Comparison of ENCODE assay signal across 8 cellular contexts in the genomic region with DNA sequence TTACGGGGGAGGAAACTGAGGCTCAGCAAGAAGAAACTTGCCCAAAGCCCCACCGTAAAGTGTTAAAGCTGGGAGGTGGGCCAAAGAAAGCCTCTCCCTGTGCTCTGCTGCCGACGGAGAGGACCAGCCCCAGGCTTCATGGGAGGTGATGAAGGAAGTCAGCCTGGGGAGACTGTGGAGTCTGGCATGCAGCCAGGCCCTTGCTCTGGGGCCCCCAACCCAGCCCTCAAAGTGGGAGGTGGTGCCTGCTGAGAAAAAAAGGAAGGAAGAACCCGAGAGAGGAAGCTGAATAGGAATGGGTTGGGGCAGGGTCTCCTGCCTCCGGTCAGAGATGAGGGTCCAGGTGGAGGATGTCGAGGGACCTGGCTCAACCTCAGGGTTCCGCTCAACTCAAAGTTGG. TPM values are rescaled to one million over a fixed set of nuclear protein-coding genes. Genes with fewer than 3 reads are reported as not detected.
A peak's percentile ranks its signal among the peaks of the same experiment; 100 is the strongest.
DNase-seq lines count a peak whose midpoint lies in the region; ATAC-seq and TF ChIP-seq lines count a peak whose summit lies in the region.

No MANE protein-coding gene starts in this region.

- WGBS in heart left ventricle, 4 donors: 22 to 38% (median 32%) methylated on average over 8 of the region's 8 CpGs

- H3K4me2 ChIP-seq in GM23338: peak overlapping the region; percentile 98; the same call in 1 of the 2 replicates
- peak overlapping the region; percentile 82 for H3K4me2 ChIP-seq in SU-DHL-6 (ENCODE audit: low read depth, low read length, poor library complexity, severe bottlenecking)

- H3K9me3 ChIP-seq in SU-DHL-6 (ENCODE audit: insufficient read depth, low read length) (no peaks in the 10 kb centered on the region), heart left ventricle (no peaks in the 10 kb centered on the region), skeletal muscle tissue (ENCODE audit: control insufficient read depth in 3 of 3, low read length in 3 of 3) (no peaks in the 10 kb centered on the region)

- H3K4me3 Mint-ChIP-seq in GM23338: peak overlapping the region; percentile 30; the same call in 2 of the 3 replicates

- H3K27ac ChIP-seq in GM23338 (ENCODE audit: low read depth) (0 out of 2 replicates have a peak overlapping the region, but pooled peaks have one; percentile 45), SU-DHL-6 (ENCODE audit: low read depth, low read length) (peak overlapping the region; percentile 91), heart left ventricle (peak overlapping the region; percentile 40 to 100 (median 96)), skeletal muscle tissue (ENCODE audit: low read depth, low read length) (peak overlapping the region; percentile 97)

- H3F3A ChIP-seq in GM23338 (replicated peaks; ENCODE audit: low read depth) (0 out of 2 replicates have a peak, but pooled peaks cover 9% of the 10 kb centered on the region), SU-DHL-6 (ENCODE audit: insufficient read depth) (peaks cover 18% of the 10 kb centered on the region)

- H3K4me3 ChIP-seq in GM23338 (peak overlapping the region; percentile 13; the same call in 1 of the 2 replicates), SU-DHL-6 (ENCODE audit: insufficient read depth, low read length, poor library complexity, severe bottlenecking) (no peak overlapping the region), heart left ventricle (peak overlapping the region in 4 of 12 donors; percentile 22 to 91 (median 52)), skeletal muscle tissue (ENCODE audit: low read length in 3 of 3) (peak overlapping the region in 2 of 3 donors; percentile 0 to 29)

- H3K36me3 ChIP-seq in GM23338 (ENCODE audit: insufficient read depth) (peaks cover 14% of the 10 kb centered on the region; the same call in 1 of the 2 replicates), SU-DHL-6 (ENCODE audit: low read length) (no peaks in the 10 kb centered on the region), heart left ventricle (peaks cover 0 to 38% (median 32%) of the 10 kb centered on the region in 9 donors), skeletal muscle tissue (ENCODE audit: control insufficient read depth in 3 of 3, insufficient read depth in 3 of 3, low read length in 3 of 3) (peaks cover 19 to 30% (median 29%) of the 10 kb centered on the region in 3 donors)

- peaks cover 25% of the 10 kb centered on the region for H3K27me3 Mint-ChIP-seq in GM23338 (ENCODE audit: insufficient read depth, low read depth, poor library complexity)

- H3K9me3 Mint-ChIP-seq in GM23338: peaks cover 2% of the 10 kb centered on the region; the same call in 1 of the 3 replicates

- H3K27ac Mint-ChIP-seq in GM23338: no peak overlapping the region

- no peak overlapping the region for H2AFZ ChIP-seq in GM23338
- no peak overlapping the region for H2AFZ ChIP-seq in SU-DHL-6 (ENCODE audit: low read depth, low read length, severe bottlenecking)

- H3K27me3 ChIP-seq in GM23338 (ENCODE audit: insufficient read depth): no peaks in the 10 kb centered on the region
- no peaks in the 10 kb centered on the region for H3K27me3 ChIP-seq in SU-DHL-6 (ENCODE audit: low read length)
- no peaks in the 10 kb centered on the region for H3K27me3 ChIP-seq in heart left ventricle
- no peaks in the 10 kb centered on the region for H3K27me3 ChIP-seq in skeletal muscle tissue (ENCODE audit: control insufficient read depth in 3 of 3, insufficient read depth in 3 of 3, low read length in 3 of 3)

- H3K36me3 Mint-ChIP-seq in GM23338 (ENCODE audit: low read depth): peaks cover 56% of the 10 kb centered on the region

- intact Hi-C loops in heart left ventricle (cut with DNase I): loop anchor here in 3 of 10 donors (10.0 kb wide), 4 partner anchors 119 to 471 kb away; partner anchors contain the start of genes ARL10 (in 1 of the 3), CLTB (in 1 of the 3), HIGD2A (in 1 of the 3) and KIAA1191 (in 1 of the 3)

- H4K20me1 ChIP-seq in GM23338 (replicated peaks; ENCODE audit: insufficient read depth): peaks cover 26% of the 10 kb centered on the region
- no peaks in the 10 kb centered on the region for H4K20me1 ChIP-seq in SU-DHL-6 (ENCODE audit: low read depth, low read length)

- peaks cover 52% of the 10 kb centered on the region for H3K79me2 ChIP-seq in GM23338 (replicated peaks; ENCODE audit: insufficient read depth)
- peaks cover 34% of the 10 kb centered on the region for H3K79me2 ChIP-seq in SU-DHL-6 (ENCODE audit: insufficient read depth, low read length)

- H3K4me1 Mint-ChIP-seq in GM23338: peaks cover 24% of the 10 kb centered on the region

- H3K9me2 ChIP-seq in GM23338 (ENCODE audit: insufficient read depth) (no peaks in the 10 kb centered on the region), SU-DHL-6 (replicated peaks; ENCODE audit: insufficient read depth, low read length) (no peaks in the 10 kb centered on the region)

- H3K4me1 ChIP-seq in GM23338 (ENCODE audit: insufficient read depth) (peaks cover 24% of the 10 kb centered on the region), heart left ventricle (peaks cover 15 to 81% (median 58%) of the 10 kb centered on the region in 12 donors), skeletal muscle tissue (ENCODE audit: control insufficient read depth in 3 of 3, insufficient read depth in 3 of 3, low read length in 3 of 3) (peaks cover 48 to 57% (median 52%) of the 10 kb centered on the region in 3 donors)

- no peak for DNase-seq in GM23338 (ENCODE audit: low spot score)
- peak; percentile 37 to 76 (median 50) for DNase-seq in heart left ventricle
- no peak for DNase-seq in T-helper 9 cell
- no peak for DNase-seq in iPS-NIHi7 (ENCODE audit: extremely low spot score)

- no peak for TF ChIP-seq CTCF in GM23338 (conservative IDR thresholded peaks at IDR 0.05; ENCODE audit: low read depth in 2 of 2)
- TF ChIP-seq CTCF in SU-DHL-6 (IDR thresholded peaks at IDR 0.05; ENCODE audit: insufficient read depth, low read length, poor library complexity, severe bottlenecking): no peak
- TF ChIP-seq CTCF in heart left ventricle (IDR thresholded peaks at IDR 0.05): no peak

- TF ChIP-seq POLR2A in heart left ventricle (IDR thresholded peaks at IDR 0.05): no peak

- peak overlapping the region; percentile 79 for H3K9ac ChIP-seq in SU-DHL-6 (ENCODE audit: low read length)
- H3K9ac ChIP-seq in skeletal muscle tissue (ENCODE audit: low read depth in 1 of 3, low read length in 3 of 3): peak overlapping the region in 2 of 3 donors; percentile 33 to 95

- ATAC-seq in GM23338 (no peak), heart left ventricle (no peak), GM18868 (IDR thresholded peaks at IDR 0.05; ENCODE audit: unreplicated experiment) (no peak), HG02852 (IDR thresholded peaks at IDR 0.05; ENCODE audit: unreplicated experiment) (no peak)

TF ChIP-seq in GM23338, 12 proteins besides CTCF, POLR2A, EP300 and RAD21 (continues in another document):
- no peak for TF ChIP-seq REST (IDR thresholded peaks at IDR 0.05; ENCODE audit: unreplicated experiment)
- TF ChIP-seq JUNB (IDR thresholded peaks at IDR 0.05; ENCODE audit: unreplicated experiment): no peak
- no peak for TF ChIP-seq POLR2AphosphoS5 (IDR thresholded peaks at IDR 0.05; ENCODE audit: low read depth)
- TF ChIP-seq ETS1 (IDR thresholded peaks at IDR 0.05): no peak
- TF ChIP-seq ZNF114 (CRISPR knock-in tag; IDR thresholded peaks at IDR 0.05): no peak
- no peak for TF ChIP-seq STAT1 (IDR thresholded peaks at IDR 0.05; ENCODE audit: unreplicated experiment)
- TF ChIP-seq ZNF331 (CRISPR knock-in tag; IDR thresholded peaks at IDR 0.05; ENCODE audit: low read depth): no peak
- no peak for TF ChIP-seq NANOG (IDR thresholded peaks at IDR 0.05; ENCODE audit: borderline replicate concordance)
- TF ChIP-seq EZH2phosphoT487 (IDR thresholded peaks at IDR 0.05; ENCODE audit: unreplicated experiment): no peak

RNA-seq across cellular contexts. Expression of gene RNF44, which starts 3.8 kb away (rescaled TPM):
- total RNA-seq in GM23338 (2014; rRNA removed; shearing (Covaris generic)): 78.5 and 104 TPM in 2 replicates
- polyA plus RNA-seq in GM23338 (2016; fragmentation: Nextera tagmentation; extraction: Ambion mirVana) (56.7 and 59.3 TPM in 2 replicates), heart left ventricle (10 to 100 TPM; 14.4 to 14.8 TPM)
- total RNA-seq in heart left ventricle (10 to 100 TPM in 8 of 9 donors, 1 to 10 TPM in 1; 9.2 to 35.7 (median 21.0) TPM), skeletal muscle tissue (2.1 TPM)

RNA-seq across cellular contexts. Expression of gene CDHR2, which starts 15.8 kb away (rescaled TPM):
- not detected in 2 replicates for total RNA-seq in GM23338 (2014; rRNA removed; shearing (Covaris generic))
- 0.17 TPM in 1 of 2 replicates, not detected in the other for polyA plus RNA-seq in GM23338 (2016; fragmentation: Nextera tagmentation; extraction: Ambion mirVana)
- under 1 TPM in 4 of 9 donors, not detected in 5; 0.08 to 0.67 (median 0.40) TPM for total RNA-seq in heart left ventricle
- polyA plus RNA-seq in heart left ventricle: under 1 TPM in 1 of 2 donors, not detected in 1; 0.07 TPM
- total RNA-seq in skeletal muscle tissue: not detected

Comparison
In these comparisons a context has a peak if more than half of its experiments do, and no peak if none do; other contexts are left out.
1. DNase-seq: peak in heart left ventricle (5 of 5); none in GM23338 (single experiment), T-helper 9 cell (single experiment) and iPS-NIHi7 (single experiment).
2. H3K27ac ChIP-seq: peak in every context shown above with its lines; median percentile 97 in skeletal muscle tissue; 96 in heart left ventricle; 91 in SU-DHL-6; 45 in GM23338.